1 cellular context compared by ENCODE assay signal in the genomic region with DNA sequence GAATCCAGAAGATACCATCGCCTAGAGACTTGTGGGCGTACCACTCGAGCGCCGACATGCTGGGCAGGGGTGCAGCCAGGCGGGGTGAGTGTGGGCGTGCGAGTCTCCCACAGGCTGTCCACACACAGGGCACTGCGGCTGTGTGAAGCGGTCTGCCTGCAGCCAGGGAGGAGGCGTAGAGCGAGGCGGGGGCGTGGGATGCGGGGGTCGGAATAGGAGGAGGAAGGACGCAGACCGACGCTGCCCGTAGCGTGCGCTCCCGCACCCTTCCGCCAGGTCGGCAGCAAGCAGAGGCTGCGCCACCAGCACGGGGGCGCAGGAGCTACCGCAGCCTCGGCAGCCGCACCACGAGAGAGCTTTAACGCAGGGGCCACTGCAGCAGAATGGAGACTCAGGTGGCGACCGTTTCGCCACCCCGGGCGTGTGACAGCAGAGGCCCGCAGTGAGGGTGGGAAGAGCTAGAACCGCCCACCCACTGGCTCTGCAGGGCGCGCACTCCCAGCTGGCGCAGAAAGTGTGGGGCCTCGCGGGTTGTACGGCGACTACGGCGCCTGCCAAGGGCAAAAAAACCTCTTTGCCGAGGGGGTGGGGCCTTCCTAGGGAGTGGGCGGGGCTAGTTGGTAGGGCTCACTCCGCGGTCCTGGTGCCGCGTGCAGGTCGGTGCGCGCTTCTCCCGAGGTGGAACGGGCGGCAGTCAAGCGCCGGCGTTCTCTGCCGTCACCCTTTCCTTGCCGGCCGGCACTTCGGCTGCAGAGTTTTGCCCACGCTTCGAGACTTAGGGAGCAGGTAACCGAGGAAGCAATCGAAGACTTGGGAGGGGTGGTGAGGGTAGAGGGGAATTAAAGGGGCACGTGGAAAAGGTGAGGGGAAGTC.
TF ChIP-seq lines count a peak whose summit lies in the region.

A gene (minus strand): TSS at position 537 of the 873 bp plus-strand sequence. CDS start 479 bp downstream, at position 58.
A gene with protein sequence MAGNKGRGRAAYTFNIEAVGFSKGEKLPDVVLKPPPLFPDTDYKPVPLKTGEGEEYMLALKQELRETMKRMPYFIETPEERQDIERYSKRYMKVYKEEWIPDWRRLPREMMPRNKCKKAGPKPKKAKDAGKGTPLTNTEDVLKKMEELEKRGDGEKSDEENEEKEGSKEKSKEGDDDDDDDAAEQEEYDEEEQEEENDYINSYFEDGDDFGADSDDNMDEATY (plus strand): TSS at position 630 of the 873 bp plus-strand sequence. CDS start 10,704 bp downstream, outside the sequence.

TF ChIP-seq in HepG2, 621 proteins besides CTCF, POLR2A, EP300 and RAD21 (continued from another document and continues in another):
- TF ChIP-seq, protein P1, sequence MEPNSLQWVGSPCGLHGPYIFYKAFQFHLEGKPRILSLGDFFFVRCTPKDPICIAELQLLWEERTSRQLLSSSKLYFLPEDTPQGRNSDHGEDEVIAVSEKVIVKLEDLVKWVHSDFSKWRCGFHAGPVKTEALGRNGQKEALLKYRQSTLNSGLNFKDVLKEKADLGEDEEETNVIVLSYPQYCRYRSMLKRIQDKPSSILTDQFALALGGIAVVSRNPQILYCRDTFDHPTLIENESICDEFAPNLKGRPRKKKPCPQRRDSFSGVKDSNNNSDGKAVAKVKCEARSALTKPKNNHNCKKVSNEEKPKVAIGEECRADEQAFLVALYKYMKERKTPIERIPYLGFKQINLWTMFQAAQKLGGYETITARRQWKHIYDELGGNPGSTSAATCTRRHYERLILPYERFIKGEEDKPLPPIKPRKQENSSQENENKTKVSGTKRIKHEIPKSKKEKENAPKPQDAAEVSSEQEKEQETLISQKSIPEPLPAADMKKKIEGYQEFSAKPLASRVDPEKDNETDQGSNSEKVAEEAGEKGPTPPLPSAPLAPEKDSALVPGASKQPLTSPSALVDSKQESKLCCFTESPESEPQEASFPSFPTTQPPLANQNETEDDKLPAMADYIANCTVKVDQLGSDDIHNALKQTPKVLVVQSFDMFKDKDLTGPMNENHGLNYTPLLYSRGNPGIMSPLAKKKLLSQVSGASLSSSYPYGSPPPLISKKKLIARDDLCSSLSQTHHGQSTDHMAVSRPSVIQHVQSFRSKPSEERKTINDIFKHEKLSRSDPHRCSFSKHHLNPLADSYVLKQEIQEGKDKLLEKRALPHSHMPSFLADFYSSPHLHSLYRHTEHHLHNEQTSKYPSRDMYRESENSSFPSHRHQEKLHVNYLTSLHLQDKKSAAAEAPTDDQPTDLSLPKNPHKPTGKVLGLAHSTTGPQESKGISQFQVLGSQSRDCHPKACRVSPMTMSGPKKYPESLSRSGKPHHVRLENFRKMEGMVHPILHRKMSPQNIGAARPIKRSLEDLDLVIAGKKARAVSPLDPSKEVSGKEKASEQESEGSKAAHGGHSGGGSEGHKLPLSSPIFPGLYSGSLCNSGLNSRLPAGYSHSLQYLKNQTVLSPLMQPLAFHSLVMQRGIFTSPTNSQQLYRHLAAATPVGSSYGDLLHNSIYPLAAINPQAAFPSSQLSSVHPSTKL (CRISPR knock-in tag; IDR thresholded peaks at IDR 0.05): peak; percentile 70
- TF ChIP-seq PHF8 (CRISPR knock-in tag; IDR thresholded peaks at IDR 0.05) (peak; percentile 91), FOXJ3 (CRISPR knock-in tag; IDR thresholded peaks at IDR 0.05; ENCODE audit: borderline replicate concordance) (no peak; the same call in 1 of the 2 replicates), ZBTB21 (CRISPR knock-in tag; IDR thresholded peaks at IDR 0.05) (no peak; the same call in 1 of the 2 replicates), SMAD3 (CRISPR knock-in tag; IDR thresholded peaks at IDR 0.05) (peak; percentile 52; the same call in 1 of the 2 replicates), AKAP8 (CRISPR knock-in tag; IDR thresholded peaks at IDR 0.05) (peak; percentile 65; the same call in 1 of the 2 replicates), ISL2 (CRISPR knock-in tag; IDR thresholded peaks at IDR 0.05) (peak; percentile 59; the same call in 1 of the 2 replicates), ZNF660 (CRISPR knock-in tag; IDR thresholded peaks at IDR 0.05; ENCODE audit: borderline replicate concordance, low read depth) (no peak), PCBP1 (IDR thresholded peaks at IDR 0.05; ENCODE audit: borderline replicate concordance, low read depth, low read length) (peak; percentile 81; the same call in 1 of the 2 replicates), ZFP82 (CRISPR knock-in tag; IDR thresholded peaks at IDR 0.05; ENCODE audit: borderline replicate concordance) (peak; percentile 36; the same call in 1 of the 2 replicates), ZNF264 (CRISPR knock-in tag; IDR thresholded peaks at IDR 0.05) (peak; percentile 78), ZMYM4 (CRISPR knock-in tag; IDR thresholded peaks at IDR 0.05) (peak; percentile 95), ZNF143 (CRISPR knock-in tag; IDR thresholded peaks at IDR 0.05) (peak; percentile 53), ZKSCAN5 (CRISPR knock-in tag; IDR thresholded peaks at IDR 0.05) (no peak), ZNF724P (CRISPR knock-in tag; IDR thresholded peaks at IDR 0.05; ENCODE audit: borderline replicate concordance) (no peak), RXRA (CRISPR knock-in tag; IDR thresholded peaks at IDR 0.05) (peak; percentile 55; the same call in 1 of the 2 replicates), MIXL1 (CRISPR knock-in tag; IDR thresholded peaks at IDR 0.05) (no peak), ZNF235 (CRISPR knock-in tag; IDR thresholded peaks at IDR 0.05; ENCODE audit: borderline replicate concordance) (peak; percentile 98), HMG20B (CRISPR knock-in tag; conservative IDR thresholded peaks at IDR 0.05) (peak; percentile 32; the same call in 1 of the 2 replicates), CREB1 (IDR thresholded peaks at IDR 0.05) (no peak; the same call in 1 of the 2 replicates), CREB1 (CRISPR knock-in tag; IDR thresholded peaks at IDR 0.05) (peak; percentile 67), ERF (CRISPR knock-in tag; IDR thresholded peaks at IDR 0.05) (peak; percentile 83; the same call in 1 of the 2 replicates), KAT8 (CRISPR knock-in tag; IDR thresholded peaks at IDR 0.05) (peak; percentile 87), TCF12 (IDR thresholded peaks at IDR 0.05) (no peak), TCF12 (CRISPR knock-in tag; IDR thresholded peaks at IDR 0.05) (peak; percentile 79; the same call in 1 of the 2 replicates), FOXA3 (CRISPR knock-in tag; IDR thresholded peaks at IDR 0.05) (peak; percentile 52; the same call in 1 of the 2 replicates), ZNF614 (CRISPR knock-in tag; IDR thresholded peaks at IDR 0.05; ENCODE audit: borderline replicate concordance) (peak; percentile 54; the same call in 1 of the 2 replicates), PHF21A (CRISPR knock-in tag; IDR thresholded peaks at IDR 0.05) (peak; percentile 92; the same call in 1 of the 2 replicates), SP4 (CRISPR knock-in tag; IDR thresholded peaks at IDR 0.05) (peak; percentile 89), NBN (conservative IDR thresholded peaks at IDR 0.05) (no peak), ZBTB7B (CRISPR knock-in tag; IDR thresholded peaks at IDR 0.05) (peak; percentile 80)
- TF ChIP-seq, protein P2, sequence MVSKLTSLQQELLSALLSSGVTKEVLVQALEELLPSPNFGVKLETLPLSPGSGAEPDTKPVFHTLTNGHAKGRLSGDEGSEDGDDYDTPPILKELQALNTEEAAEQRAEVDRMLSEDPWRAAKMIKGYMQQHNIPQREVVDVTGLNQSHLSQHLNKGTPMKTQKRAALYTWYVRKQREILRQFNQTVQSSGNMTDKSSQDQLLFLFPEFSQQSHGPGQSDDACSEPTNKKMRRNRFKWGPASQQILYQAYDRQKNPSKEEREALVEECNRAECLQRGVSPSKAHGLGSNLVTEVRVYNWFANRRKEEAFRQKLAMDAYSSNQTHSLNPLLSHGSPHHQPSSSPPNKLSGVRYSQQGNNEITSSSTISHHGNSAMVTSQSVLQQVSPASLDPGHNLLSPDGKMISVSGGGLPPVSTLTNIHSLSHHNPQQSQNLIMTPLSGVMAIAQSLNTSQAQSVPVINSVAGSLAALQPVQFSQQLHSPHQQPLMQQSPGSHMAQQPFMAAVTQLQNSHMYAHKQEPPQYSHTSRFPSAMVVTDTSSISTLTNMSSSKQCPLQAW (CRISPR knock-in tag; IDR thresholded peaks at IDR 0.05): 0 out of 2 replicates have a peak, but pooled peaks have one; percentile 57
- TF ChIP-seq, protein P3, sequence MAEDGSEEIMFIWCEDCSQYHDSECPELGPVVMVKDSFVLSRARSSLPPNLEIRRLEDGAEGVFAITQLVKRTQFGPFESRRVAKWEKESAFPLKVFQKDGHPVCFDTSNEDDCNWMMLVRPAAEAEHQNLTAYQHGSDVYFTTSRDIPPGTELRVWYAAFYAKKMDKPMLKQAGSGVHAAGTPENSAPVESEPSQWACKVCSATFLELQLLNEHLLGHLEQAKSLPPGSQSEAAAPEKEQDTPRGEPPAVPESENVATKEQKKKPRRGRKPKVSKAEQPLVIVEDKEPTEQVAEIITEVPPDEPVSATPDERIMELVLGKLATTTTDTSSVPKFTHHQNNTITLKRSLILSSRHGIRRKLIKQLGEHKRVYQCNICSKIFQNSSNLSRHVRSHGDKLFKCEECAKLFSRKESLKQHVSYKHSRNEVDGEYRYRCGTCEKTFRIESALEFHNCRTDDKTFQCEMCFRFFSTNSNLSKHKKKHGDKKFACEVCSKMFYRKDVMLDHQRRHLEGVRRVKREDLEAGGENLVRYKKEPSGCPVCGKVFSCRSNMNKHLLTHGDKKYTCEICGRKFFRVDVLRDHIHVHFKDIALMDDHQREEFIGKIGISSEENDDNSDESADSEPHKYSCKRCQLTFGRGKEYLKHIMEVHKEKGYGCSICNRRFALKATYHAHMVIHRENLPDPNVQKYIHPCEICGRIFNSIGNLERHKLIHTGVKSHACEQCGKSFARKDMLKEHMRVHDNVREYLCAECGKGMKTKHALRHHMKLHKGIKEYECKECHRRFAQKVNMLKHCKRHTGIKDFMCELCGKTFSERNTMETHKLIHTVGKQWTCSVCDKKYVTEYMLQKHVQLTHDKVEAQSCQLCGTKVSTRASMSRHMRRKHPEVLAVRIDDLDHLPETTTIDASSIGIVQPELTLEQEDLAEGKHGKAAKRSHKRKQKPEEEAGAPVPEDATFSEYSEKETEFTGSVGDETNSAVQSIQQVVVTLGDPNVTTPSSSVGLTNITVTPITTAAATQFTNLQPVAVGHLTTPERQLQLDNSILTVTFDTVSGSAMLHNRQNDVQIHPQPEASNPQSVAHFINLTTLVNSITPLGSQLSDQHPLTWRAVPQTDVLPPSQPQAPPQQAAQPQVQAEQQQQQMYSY (CRISPR knock-in tag; IDR thresholded peaks at IDR 0.05): no peak
- TF ChIP-seq, protein P4, sequence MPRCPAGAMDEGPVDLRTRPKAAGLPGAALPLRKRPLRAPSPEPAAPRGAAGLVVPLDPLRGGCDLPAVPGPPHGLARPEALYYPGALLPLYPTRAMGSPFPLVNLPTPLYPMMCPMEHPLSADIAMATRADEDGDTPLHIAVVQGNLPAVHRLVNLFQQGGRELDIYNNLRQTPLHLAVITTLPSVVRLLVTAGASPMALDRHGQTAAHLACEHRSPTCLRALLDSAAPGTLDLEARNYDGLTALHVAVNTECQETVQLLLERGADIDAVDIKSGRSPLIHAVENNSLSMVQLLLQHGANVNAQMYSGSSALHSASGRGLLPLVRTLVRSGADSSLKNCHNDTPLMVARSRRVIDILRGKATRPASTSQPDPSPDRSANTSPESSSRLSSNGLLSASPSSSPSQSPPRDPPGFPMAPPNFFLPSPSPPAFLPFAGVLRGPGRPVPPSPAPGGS (CRISPR knock-in tag; IDR thresholded peaks at IDR 0.05): peak; percentile 78; the same call in 1 of the 2 replicates
- TF ChIP-seq, protein P5, sequence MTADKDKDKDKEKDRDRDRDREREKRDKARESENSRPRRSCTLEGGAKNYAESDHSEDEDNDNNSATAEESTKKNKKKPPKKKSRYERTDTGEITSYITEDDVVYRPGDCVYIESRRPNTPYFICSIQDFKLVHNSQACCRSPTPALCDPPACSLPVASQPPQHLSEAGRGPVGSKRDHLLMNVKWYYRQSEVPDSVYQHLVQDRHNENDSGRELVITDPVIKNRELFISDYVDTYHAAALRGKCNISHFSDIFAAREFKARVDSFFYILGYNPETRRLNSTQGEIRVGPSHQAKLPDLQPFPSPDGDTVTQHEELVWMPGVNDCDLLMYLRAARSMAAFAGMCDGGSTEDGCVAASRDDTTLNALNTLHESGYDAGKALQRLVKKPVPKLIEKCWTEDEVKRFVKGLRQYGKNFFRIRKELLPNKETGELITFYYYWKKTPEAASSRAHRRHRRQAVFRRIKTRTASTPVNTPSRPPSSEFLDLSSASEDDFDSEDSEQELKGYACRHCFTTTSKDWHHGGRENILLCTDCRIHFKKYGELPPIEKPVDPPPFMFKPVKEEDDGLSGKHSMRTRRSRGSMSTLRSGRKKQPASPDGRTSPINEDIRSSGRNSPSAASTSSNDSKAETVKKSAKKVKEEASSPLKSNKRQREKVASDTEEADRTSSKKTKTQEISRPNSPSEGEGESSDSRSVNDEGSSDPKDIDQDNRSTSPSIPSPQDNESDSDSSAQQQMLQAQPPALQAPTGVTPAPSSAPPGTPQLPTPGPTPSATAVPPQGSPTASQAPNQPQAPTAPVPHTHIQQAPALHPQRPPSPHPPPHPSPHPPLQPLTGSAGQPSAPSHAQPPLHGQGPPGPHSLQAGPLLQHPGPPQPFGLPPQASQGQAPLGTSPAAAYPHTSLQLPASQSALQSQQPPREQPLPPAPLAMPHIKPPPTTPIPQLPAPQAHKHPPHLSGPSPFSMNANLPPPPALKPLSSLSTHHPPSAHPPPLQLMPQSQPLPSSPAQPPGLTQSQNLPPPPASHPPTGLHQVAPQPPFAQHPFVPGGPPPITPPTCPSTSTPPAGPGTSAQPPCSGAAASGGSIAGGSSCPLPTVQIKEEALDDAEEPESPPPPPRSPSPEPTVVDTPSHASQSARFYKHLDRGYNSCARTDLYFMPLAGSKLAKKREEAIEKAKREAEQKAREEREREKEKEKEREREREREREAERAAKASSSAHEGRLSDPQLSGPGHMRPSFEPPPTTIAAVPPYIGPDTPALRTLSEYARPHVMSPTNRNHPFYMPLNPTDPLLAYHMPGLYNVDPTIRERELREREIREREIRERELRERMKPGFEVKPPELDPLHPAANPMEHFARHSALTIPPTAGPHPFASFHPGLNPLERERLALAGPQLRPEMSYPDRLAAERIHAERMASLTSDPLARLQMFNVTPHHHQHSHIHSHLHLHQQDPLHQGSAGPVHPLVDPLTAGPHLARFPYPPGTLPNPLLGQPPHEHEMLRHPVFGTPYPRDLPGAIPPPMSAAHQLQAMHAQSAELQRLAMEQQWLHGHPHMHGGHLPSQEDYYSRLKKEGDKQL (CRISPR knock-in tag; IDR thresholded peaks at IDR 0.05; ENCODE audit: low read depth): peak; percentile 51; the same call in 1 of the 2 replicates
- TF ChIP-seq, protein P6, sequence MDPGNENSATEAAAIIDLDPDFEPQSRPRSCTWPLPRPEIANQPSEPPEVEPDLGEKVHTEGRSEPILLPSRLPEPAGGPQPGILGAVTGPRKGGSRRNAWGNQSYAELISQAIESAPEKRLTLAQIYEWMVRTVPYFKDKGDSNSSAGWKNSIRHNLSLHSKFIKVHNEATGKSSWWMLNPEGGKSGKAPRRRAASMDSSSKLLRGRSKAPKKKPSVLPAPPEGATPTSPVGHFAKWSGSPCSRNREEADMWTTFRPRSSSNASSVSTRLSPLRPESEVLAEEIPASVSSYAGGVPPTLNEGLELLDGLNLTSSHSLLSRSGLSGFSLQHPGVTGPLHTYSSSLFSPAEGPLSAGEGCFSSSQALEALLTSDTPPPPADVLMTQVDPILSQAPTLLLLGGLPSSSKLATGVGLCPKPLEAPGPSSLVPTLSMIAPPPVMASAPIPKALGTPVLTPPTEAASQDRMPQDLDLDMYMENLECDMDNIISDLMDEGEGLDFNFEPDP (CRISPR knock-in tag; conservative IDR thresholded peaks at IDR 0.05): 0 out of 2 replicates have a peak, but pooled peaks have one; percentile 81
